12 cellular contexts compared by ENCODE assay signal in genomic region chr16:23858496-23859062, GRCh38. TPM values are rescaled to one million over a fixed set of nuclear protein-coding genes. Genes with fewer than 3 reads are reported as not detected.
DNase-seq lines count a peak whose midpoint lies in the region; ATAC-seq, FAIRE-seq and TF ChIP-seq lines count a peak whose summit lies in the region.
"Had no signal": no experiment of that assay in that cellular context is flagged by ENCODE, and none has a peak within 500 bp of the region (broad histone marks: within the 10 kb centered on the region; RNA-seq: fewer than 3 reads in every experiment).

No MANE protein-coding gene starts in this region.

- H2AFZ ChIP-seq in GM12878 (ENCODE audit: control insufficient read depth, low read depth, low read length) = no peak overlapping the region

- no peaks in the 10 kb centered on the region for H3K27me3 Mint-ChIP-seq in CD4-positive, alpha-beta T cell

- no peaks in the 10 kb centered on the region for H3K9me3 ChIP-seq in CD4-positive, alpha-beta T cell (ENCODE audit: control insufficient read depth, low read length)
- H3K9me3 ChIP-seq in GM12878 (replicated peaks; ENCODE audit: control insufficient read depth, insufficient read depth, low read length) = peaks cover 2% of the 10 kb centered on the region

- TF ChIP-seq CTCF in CD4-positive, alpha-beta T cell (IDR thresholded peaks at IDR 0.05) = no peak
- no peak for TF ChIP-seq CTCF in GM12878 (IDR thresholded peaks at IDR 0.05 in 2 of 3, conservative IDR thresholded peaks at IDR 0.05 in 1 of 3; ENCODE audit: control insufficient read depth in 2 of 3, extremely low read depth in 1 of 3, insufficient read depth in 1 of 3, low read depth in 3 of 3, low read length in 3 of 3)

- H3K36me3 Mint-ChIP-seq in CD4-positive, alpha-beta T cell (ENCODE audit: low read depth) = peaks cover 7% of the 10 kb centered on the region

- POLR2A ChIA-PET in CD4-positive, alpha-beta T cell (lab: Charles Lee) = interaction anchor here (0.9 kb wide), 1 partner anchor 21 kb away, joined by 3 read pairs; no protein-coding TSS in a partner anchor
- POLR2A ChIA-PET in GM12878 (lab: Charles Lee) = interaction anchor here (0.7 to 3.9 kb wide), 10 partner anchors 9 to 157 kb away, joined by 3 to 26 read pairs (median 6); no protein-coding TSS in a partner anchor

- in situ Hi-C loops in GM12878 (cut with MboI) = loop anchor here (25.0 kb wide), 1 partner anchor 1179 kb away; no protein-coding TSS in a partner anchor

- intact Hi-C loops in CD4-positive, alpha-beta T cell (cut with DNase I, micrococcal nuclease) = no loop called here
- intact Hi-C loops in GM12878 (cut with micrococcal nuclease; ENCODE audit: unreplicated experiment) = no loop called here

- H3K4me3 Mint-ChIP-seq in CD4-positive, alpha-beta T cell = no peak overlapping the region
- H3K4me3 Mint-ChIP-seq: neural crest cell had no signal

- H3K27me3 ChIP-seq in CD4-positive, alpha-beta T cell (ENCODE audit: control insufficient read depth, insufficient read depth, low read length) = no peaks in the 10 kb centered on the region
- H3K27me3 ChIP-seq in GM12878 (replicated peaks in 1 of 2; ENCODE audit: control insufficient read depth in 2 of 2, insufficient read depth in 2 of 2, low read length in 1 of 2) = no peaks in the 10 kb centered on the region

- DNase-seq in CD4-positive, alpha-beta T cell = no peak
- DNase-seq in Kasumi-1 (lab: John Stamatoyannopoulos, UW) (peak; percentile 6 to 50), GM12878 (ENCODE audit: low read depth, low spot score) (no peak), occipital lobe (lab: John Stamatoyannopoulos, UW) (peak; percentile 23), DMS53 (lab: John Stamatoyannopoulos, UW) (no peak)
- DNase-seq in activated T-cell treated with anti-CD3 and anti-CD28 coated beads, Interleukin-2, amount 50 U/mL, for 48 hours = no peak
- DNase-seq: activated gamma-delta T cell had no signal

- no peak for TF ChIP-seq POLR2A in GM12878 (IDR thresholded peaks at IDR 0.05; ENCODE audit: low read depth, low read length)

- no peak for FAIRE-seq in GM12878 (lab: Jason Lieb, UNC)

- SMC1A ChIA-PET in GM12878 (lab: Charles Lee; ENCODE audit: uncharacterized antibody, unreplicated experiment) = interaction anchor here (0.6 to 27.0 kb wide), 8 partner anchors 10 to 155 kb away, joined by 3 to 468 read pairs (median 18); no protein-coding TSS in a partner anchor

- RAD21 ChIA-PET in GM12878 (lab: Charles Lee; ENCODE audit: unreplicated experiment) = interaction anchor here (0.9 to 9.2 kb wide), 14 partner anchors 9 to 162 kb away, joined by 3 to 177 read pairs (median 6); no protein-coding TSS in a partner anchor

- H3K9me3 Mint-ChIP-seq in CD4-positive, alpha-beta T cell = no peaks in the 10 kb centered on the region

- 98% methylated on average over 2 of the region's 2 CpGs for WGBS in GM12878 (ENCODE audit: insufficient coverage, insufficient replicate concordance, low lambda C conversion rate, missing lambda C conversion rate)

- BruUV-seq in GM12878 (replicated peaks; lab: Mats Ljungman, UMichigan) = no TSS peak

- H3K4me1 Mint-ChIP-seq in CD4-positive, alpha-beta T cell (ENCODE audit: low read depth) = peaks cover 85% of the 10 kb centered on the region

- CTCF ChIA-PET in CD4-positive, alpha-beta T cell (lab: Charles Lee) = interaction anchor here (1.1 kb wide), 1 partner anchor 13 kb away, joined by 4 read pairs; no protein-coding TSS in a partner anchor
- CTCF ChIA-PET in GM12878 (lab: Yijun Ruan, JAX) = interaction anchor here (1.0 to 11.5 kb wide), 8 partner anchors 9 to 151 kb away, joined by 3 to 134 read pairs (median 17); no protein-coding TSS in a partner anchor

- peaks cover 1 to 13% of the 10 kb centered on the region in 2 experiments; a peak in 3 of 4 replicates for H3K36me3 ChIP-seq in GM12878 (ENCODE audit: control insufficient read depth in 2 of 2, insufficient read depth in 2 of 2, low read length in 1 of 2)

- no peak overlapping the region for H3K4me3 ChIP-seq in GM12878

- H3K4me1 ChIP-seq in GM12878 (ENCODE audit: control insufficient read depth, insufficient read depth, low read length) = peaks cover 89% of the 10 kb centered on the region

- H3K9ac ChIP-seq in GM12878 (ENCODE audit: control insufficient read depth, insufficient read depth, low read length) = peak overlapping the region; percentile 12; the same call in 1 of the 2 replicates
- H3K9ac ChIP-seq: KMS-11 had no signal

- H3K27ac Mint-ChIP-seq in CD4-positive, alpha-beta T cell = peak overlapping the region; percentile 11

- no peaks in the 10 kb centered on the region for H4K20me1 ChIP-seq in GM12878 (ENCODE audit: control insufficient read depth, insufficient read depth)

- H3K4me2 ChIP-seq in GM12878 (ENCODE audit: control insufficient read depth, insufficient read depth) = peak overlapping the region; percentile 72
- H3K4me2 ChIP-seq: KMS-11 had no signal

- H3K79me2 ChIP-seq in GM12878 (ENCODE audit: control insufficient read depth, insufficient read depth, low read length) = peaks cover 91% of the 10 kb centered on the region

- no peak for ATAC-seq in CD4-positive, alpha-beta T cell (ENCODE audit: poor library complexity)
- ATAC-seq in GM12878 (no peak), GM19395 (IDR thresholded peaks at IDR 0.05; ENCODE audit: unreplicated experiment) (no peak)
- ATAC-seq: activated CD4-positive, CD25-positive, alpha-beta regulatory T cell treated with anti-CD3 and anti-CD28 coated beads, Interleukin-2, amount 50 U/mL, for 24 hours had no signal

- no peak overlapping the region for H3K27ac ChIP-seq in CD4-positive, alpha-beta T cell (ENCODE audit: low read depth, low read length)
- peak overlapping the region; percentile 83 for H3K27ac ChIP-seq in GM12878 (ENCODE audit: control insufficient read depth, insufficient read depth)
- H3K27ac ChIP-seq: KMS-11 had no signal

- TF ChIP-seq RAD21 in GM12878 (IDR thresholded peaks at IDR 0.05; ENCODE audit: insufficient read depth, low read depth, low read length) = no peak

- TF ChIP-seq EP300 in GM12878 (IDR thresholded peaks at IDR 0.05; ENCODE audit: borderline replicate concordance in 1 of 2, control insufficient read depth in 1 of 2, low read depth in 2 of 2, low read length in 2 of 2) = no peak

TF ChIP-seq in GM12878, 131 proteins besides CTCF, POLR2A, EP300 and RAD21 (continues in another document):
- TF ChIP-seq ASH2L (IDR thresholded peaks at IDR 0.05; ENCODE audit: borderline replicate concordance, low read depth) (no peak), ZNF207 (IDR thresholded peaks at IDR 0.05; ENCODE audit: borderline replicate concordance) (no peak), USF1 (IDR thresholded peaks at IDR 0.05; ENCODE audit: borderline replicate concordance, extremely low read length, insufficient read depth, low read depth, low read length) (peak; percentile 13), SMC3 (IDR thresholded peaks at IDR 0.05; ENCODE audit: borderline replicate concordance, low read length) (no peak), RAD51 (IDR thresholded peaks at IDR 0.05) (peak; percentile 82), PRDM15 (CRISPR knock-in tag; IDR thresholded peaks at IDR 0.05) (no peak)

RNA-seq across cellular contexts. Expression of gene PRKCB, which starts 22.8 kb away (rescaled TPM):
- total RNA-seq in CD4-positive, alpha-beta T cell = 10 to 100 TPM; 64.7 TPM
- total RNA-seq in GM12878 (2013; cell fraction: nucleolus; rRNA removed) = 650 and 657 TPM in 2 replicates
- 106 and 118 TPM in 2 replicates for total RNA-seq in GM12878 (2014; rRNA removed)
- total RNA-seq in GM12878 (2014; rRNA removed; fragmentation: Illumina TruSeq; extraction: Trizol) = 117 and 119 TPM in 2 replicates
- 148 and 158 TPM in 2 replicates for total RNA-seq in GM12878 (2021)
- polyA plus RNA-seq in GM12878 (2011; ENCODE audit: low read depth) = 86.6 TPM
- polyA plus RNA-seq in GM12878 (2011; rRNA removed) = 134 and 135 TPM in 2 replicates
- polyA plus RNA-seq in GM12878 (2011; cell fraction: cytosol; rRNA removed) = 105 and 107 TPM in 2 replicates
- polyA plus RNA-seq in GM12878 (2011; cell fraction: nucleus; rRNA removed) = 96.5 and 127 TPM in 2 replicates
- polyA plus RNA-seq in GM12878 (2012) = 126 and 129 TPM in 2 replicates
- polyA plus RNA-seq in GM12878 (2014; fragmentation: Illumina TruSeq; extraction: Trizol) = 121 and 128 TPM in 2 replicates
- polyA plus RNA-seq in GM12878 (2014; fragmentation: Nextera tagmentation; extraction: Ambion mirVana) = 10 to 100 TPM; 42.4 to 60.2 TPM
- 85.3 and 88.3 TPM in 2 replicates for polyA plus RNA-seq in GM12878 (2014; rRNA removed)
- 10 to 100 TPM; 21.4 to 22.3 TPM for polyA plus RNA-seq in GM12878 (2016; fragmentation: Nextera tagmentation; extraction: Ambion mirVana)
- polyA minus RNA-seq in GM12878 (2011; rRNA and poly(A)+ RNA removed) = 463 and 485 TPM in 2 replicates
- polyA minus RNA-seq in GM12878 (2011; cell fraction: cytosol; rRNA and poly(A)+ RNA removed) = 91.7 and 117 TPM in 2 replicates
- polyA minus RNA-seq in GM12878 (2011; cell fraction: nucleus; rRNA and poly(A)+ RNA removed) = 99.0 and 165 TPM in 2 replicates
- 59.0 TPM for total RNA-seq in occipital lobe
- total RNA-seq: chondrocyte had no signal

Comparison
In these comparisons a context has a peak if more than half of its experiments do, and no peak if none do; other contexts are left out.
1. DNase-seq: peak in Kasumi-1 (2 of 2) and occipital lobe (single experiment); none in CD4-positive, alpha-beta T cell (0 of 10), GM12878 (single experiment), activated T-cell treated with anti-CD3 and anti-CD28 coated beads, Interleukin-2, amount 50 U/mL, for 48 hours (0 of 2) and DMS53 (single experiment).